10 cellular contexts compared by ENCODE assay signal in genomic region chr12:67826946-67827719, GRCh38.
A peak's percentile ranks its signal among the peaks of the same experiment; 100 is the strongest.
DNase-seq lines count a peak whose midpoint lies in the region; TF ChIP-seq lines count a peak whose summit lies in the region.
"Had no signal": no experiment of that assay in that cellular context is flagged by ENCODE, and none has a peak within 500 bp of the region (broad histone marks: within the 10 kb centered on the region; RNA-seq: fewer than 3 reads in every experiment).

No MANE protein-coding gene starts in this region.

- H3K27ac Mint-ChIP-seq in HFFc6, result peak overlapping the region; percentile 97

- H3K36me3 Mint-ChIP-seq in HFFc6 (ENCODE audit: low read depth), result no peaks in the 10 kb centered on the region

- DNase-seq in HFFc6, result no peak
- no peak for DNase-seq in ascending aorta (ENCODE audit: low spot score in 2 of 2)
- DNase-seq in iris pigment epithelial cell (ENCODE audit: low read depth), result peak; percentile 59
- DNase-seq in spleen, result no peak
- DNase-seq in A673 (ENCODE audit: low spot score), result no peak
- DNase-seq in foreskin melanocyte, result no peak
- no peak for DNase-seq in amygdala (lab: John Stamatoyannopoulos, UW)
- DNase-seq in GM19240 (ENCODE audit: insufficient read length, low spot score), result no peak
- DNase-seq: activated CD4-positive, CD25-positive, alpha-beta regulatory T cell treated with anti-CD3 and anti-CD28 coated beads, Interleukin-2, amount 50 U/mL, for 72 hours; NCI-H2081 treated with DMSO at 0.1 percent for 48 hours had no signal

- peak overlapping the region; percentile 47 to 53 for H3K4me3 ChIP-seq in ascending aorta
- H3K4me3 ChIP-seq in spleen, result no peak overlapping the region
- no peak overlapping the region for H3K4me3 ChIP-seq in A673 (ENCODE audit: low read depth, low read length, poor library complexity, severe bottlenecking)

- POLR2A ChIA-PET in A673 (lab: Charles Lee; ENCODE audit: low non-redundant PET), result no interaction called here

- no TSS peak for BruUV-seq in A673 (replicated peaks; lab: Mats Ljungman, UMichigan)

- H3K27me3 ChIP-seq in ascending aorta, result no peaks in the 10 kb centered on the region
- no peaks in the 10 kb centered on the region for H3K27me3 ChIP-seq in spleen (replicated peaks in 1 of 7)
- H3K27me3 ChIP-seq in A673 (replicated peaks; ENCODE audit: insufficient read depth, low read depth, low read length, poor library complexity), result peaks cover 4% of the 10 kb centered on the region

- H3K4me1 ChIP-seq in ascending aorta (peaks cover 0 to 9% of the 10 kb centered on the region in 2 donors), spleen (no peaks in the 10 kb centered on the region), A673 (ENCODE audit: insufficient read depth, low read length, poor library complexity, severe bottlenecking) (peaks cover 15% of the 10 kb centered on the region)

- no peaks in the 10 kb centered on the region for H3K9me3 ChIP-seq in ascending aorta
- H3K9me3 ChIP-seq in spleen, result no peaks in the 10 kb centered on the region
- no peaks in the 10 kb centered on the region for H3K9me3 ChIP-seq in A673 (ENCODE audit: low read depth, low read length, poor library complexity, severe bottlenecking)

- H3K27me3 Mint-ChIP-seq in HFFc6 (ENCODE audit: insufficient read depth), result no peaks in the 10 kb centered on the region

- H3K4me3 Mint-ChIP-seq in HFFc6, result peak overlapping the region; percentile 90

- no peak for TF ChIP-seq POLR2A in spleen (IDR thresholded peaks at IDR 0.05)

- WGBS in spleen, 5 donors, result 86 to 92% (median 87%) methylated on average over 5 of the region's 5 CpGs

- CTCF ChIA-PET in A673 (lab: Charles Lee), result no interaction called here

- no peaks in the 10 kb centered on the region for H3K9me3 Mint-ChIP-seq in HFFc6

- intact Hi-C loops in ascending aorta (cut with DNase I), result loop anchor here (5.0 to 10.0 kb wide), 3 partner anchors 85 to 180 kb away; partner anchors contain the start of gene DYRK2
- intact Hi-C loops in spleen (cut with DNase I; ENCODE audit: low total_unique reads), result no loop called here
- intact Hi-C loops in A673 (cut with micrococcal nuclease; ENCODE audit: unreplicated experiment), result no loop called here

- H3K27ac ChIP-seq in ascending aorta (peak overlapping the region; percentile 89 to 91), spleen (peak overlapping the region in 7 of 8 donors; percentile 3 to 53 (median 23)), A673 (ENCODE audit: low read depth, low read length, poor library complexity, severe bottlenecking) (no peak overlapping the region)

- H3K36me3 ChIP-seq in ascending aorta (no peaks in the 10 kb centered on the region), spleen (no peaks in the 10 kb centered on the region), A673 (ENCODE audit: insufficient read depth, low read length, poor library complexity, severe bottlenecking) (no peaks in the 10 kb centered on the region)

- peaks cover 42% of the 10 kb centered on the region for H3K4me1 Mint-ChIP-seq in HFFc6 (ENCODE audit: low read depth)

- TF ChIP-seq CTCF in HFFc6 (IDR thresholded peaks at IDR 0.05) (no peak), ascending aorta (IDR thresholded peaks at IDR 0.05) (no peak), spleen (IDR thresholded peaks at IDR 0.05 in 8 of 11, conservative IDR thresholded peaks at IDR 0.05 in 3 of 11) (no peak), A673 (conservative IDR thresholded peaks at IDR 0.05; ENCODE audit: low read depth, low read length) (no peak)

Comparison
In these comparisons a context has a peak if more than half of its experiments do, and no peak if none do; other contexts are left out.
1. H3K4me3 ChIP-seq: peak in ascending aorta (2 of 2); none in spleen (0 of 8) and A673 (single experiment).